ENCODE assay signal across 18 cellular contexts in genomic region chrX:150449313-150449712, GRCh38.
DNase-seq lines count a peak whose midpoint lies in the region; ATAC-seq, FAIRE-seq and TF ChIP-seq lines count a peak whose summit lies in the region.
"Had no signal": no experiment of that assay in that cellular context is flagged by ENCODE, and none has a peak within 500 bp of the region (broad histone marks: within the 10 kb centered on the region; RNA-seq: fewer than 3 reads in every experiment).

No MANE protein-coding gene starts in this region.

- no TSS peak for BruUV-seq in OCI-LY7 (replicated peaks; lab: Mats Ljungman, UMichigan)

- H3K27ac ChIP-seq in OCI-LY7 (ENCODE audit: low read depth, low read length, poor library complexity, severe bottlenecking) = no peak overlapping the region
- H3K27ac ChIP-seq in effector memory CD4-positive, alpha-beta T cell (ENCODE audit: insufficient read depth, low read length, poor library complexity, severe bottlenecking) = no peak overlapping the region
- H3K27ac ChIP-seq: esophagus squamous epithelium, SJCRH30, tibial artery had no signal

- no peaks in the 10 kb centered on the region for H3K9me2 ChIP-seq in OCI-LY7 (ENCODE audit: insufficient read depth, low read length)

- H3K36me3 ChIP-seq in OCI-LY7 (ENCODE audit: insufficient read depth, low read length) = no peaks in the 10 kb centered on the region
- no peaks in the 10 kb centered on the region for H3K36me3 ChIP-seq in effector memory CD4-positive, alpha-beta T cell (ENCODE audit: control insufficient read depth, insufficient read depth, low read length)
- H3K36me3 ChIP-seq: esophagus squamous epithelium, SJCRH30, tibial artery had no signal

- no peaks in the 10 kb centered on the region for H4K20me1 ChIP-seq in OCI-LY7 (ENCODE audit: insufficient read depth, low read length)

- peak; percentile 53 for FAIRE-seq in GM18507 (lab: Jason Lieb, UNC)
- FAIRE-seq: islet of Langerhans had no signal

- intact Hi-C loops in OCI-LY7 (cut with micrococcal nuclease; ENCODE audit: unreplicated experiment) = no loop called here

- POLR2A ChIA-PET in OCI-LY7 (lab: Charles Lee) = no interaction called here

- no peak overlapping the region for H3K4me2 ChIP-seq in OCI-LY7 (ENCODE audit: low read length)

- peak; percentile 28 for TF ChIP-seq CTCF in GM10266 (IDR thresholded peaks at IDR 0.05; ENCODE audit: control insufficient read depth, insufficient read depth, low read depth, missing control alignments)
- TF ChIP-seq CTCF in OCI-LY7 (conservative IDR thresholded peaks at IDR 0.05; ENCODE audit: low read length) = peak; percentile 34; the same call in 1 of the 2 replicates
- TF ChIP-seq CTCF in epithelial cell of proximal tubule (conservative IDR thresholded peaks at IDR 0.05; ENCODE audit: low read depth, low read length) = peak; percentile 23

- H3K9me3 ChIP-seq in OCI-LY7 (ENCODE audit: low read length) = no peaks in the 10 kb centered on the region
- H3K9me3 ChIP-seq in effector memory CD4-positive, alpha-beta T cell (ENCODE audit: control insufficient read depth, low read length) = no peaks in the 10 kb centered on the region
- H3K9me3 ChIP-seq: esophagus squamous epithelium, SJCRH30, tibial artery had no signal

- H3K79me2 ChIP-seq in OCI-LY7 (ENCODE audit: insufficient read depth, low read depth, low read length) = no peaks in the 10 kb centered on the region

- H3K4me1 ChIP-seq in OCI-LY7 (ENCODE audit: insufficient read depth, low read length, poor library complexity, severe bottlenecking) = no peaks in the 10 kb centered on the region
- H3K4me1 ChIP-seq in effector memory CD4-positive, alpha-beta T cell (ENCODE audit: control insufficient read depth, insufficient read depth, low read length, poor library complexity, severe bottlenecking) = peaks cover 4% of the 10 kb centered on the region
- H3K4me1 ChIP-seq: esophagus squamous epithelium, SJCRH30, tibial artery had no signal

- CTCF ChIA-PET in OCI-LY7 (lab: Charles Lee; ENCODE audit: unreplicated experiment) = no interaction called here

- no peak overlapping the region for H2AFZ ChIP-seq in OCI-LY7 (ENCODE audit: low read length)

- H3K4me3 ChIP-seq in OCI-LY7 (ENCODE audit: low read depth, low read length, poor library complexity, severe bottlenecking) (no peak overlapping the region), epithelial cell of proximal tubule (ENCODE audit: low read depth, low read length) (no peak overlapping the region)
- H3K4me3 ChIP-seq in effector memory CD4-positive, alpha-beta T cell (ENCODE audit: insufficient read depth, low read depth, low read length, poor library complexity, severe bottlenecking) = no peak overlapping the region
- H3K4me3 ChIP-seq: esophagus squamous epithelium, SJCRH30, tibial artery had no signal

- ATAC-seq in GM19035 (IDR thresholded peaks at IDR 0.05; ENCODE audit: unreplicated experiment) (no peak), GM19324 (IDR thresholded peaks at IDR 0.05; ENCODE audit: low FRiP score, unreplicated experiment) (no peak)
- ATAC-seq: natural killer cell had no signal

- DNase-seq in GM10266 (ENCODE audit: extremely low spot score) = no peak
- no peak for DNase-seq in GM18507 (ENCODE audit: extremely low spot score, insufficient read length, low read depth)
- DNase-seq in OCI-LY7 (ENCODE audit: low spot score) = no peak
- DNase-seq in epithelial cell of proximal tubule (ENCODE audit: low read depth) = no peak
- no peak for DNase-seq in effector memory CD4-positive, alpha-beta T cell
- DNase-seq: activated CD4-positive, alpha-beta T cell treated with anti-CD3 and anti-CD28 coated beads for 48 hours; activated naive CD8-positive, alpha-beta T cell treated with anti-CD3 and anti-CD28 coated beads for 36 hours; esophagus squamous epithelium; head of caudate nucleus; mesenchymal stem cell; natural killer cell; NCI-H1105 treated with DMSO at 0.1 percent for 48 hours; SJCRH30; T-helper 9 cell; tibial artery had no signal

- no peaks in the 10 kb centered on the region for H3K27me3 ChIP-seq in effector memory CD4-positive, alpha-beta T cell (replicated peaks; ENCODE audit: control insufficient read depth, insufficient read depth, low read length, poor library complexity, severe bottlenecking)
- H3K27me3 ChIP-seq: esophagus squamous epithelium, SJCRH30, tibial artery had no signal
